In genomic region chr2:219912530-219912929, GRCh38 we compare ENCODE assay signal across 1 cellular context.
TF ChIP-seq lines count a peak whose summit lies in the region.

No MANE protein-coding gene starts in this region.

TF ChIP-seq in HepG2, 621 proteins besides CTCF, POLR2A, EP300 and RAD21 (continued from another document):
- TF ChIP-seq ZNF687 (CRISPR knock-in tag; IDR thresholded peaks at IDR 0.05) (no peak), ZNF446 (CRISPR knock-in tag; IDR thresholded peaks at IDR 0.05) (no peak)
